Comparison of ENCODE assay signal across 23 cellular contexts in genomic region chr6:155444120-155444917, GRCh38. TPM values are rescaled to one million over a fixed set of nuclear protein-coding genes. Genes with fewer than 3 reads are reported as not detected.
DNase-seq lines count a peak whose midpoint lies in the region; ATAC-seq, FAIRE-seq and TF ChIP-seq lines count a peak whose summit lies in the region.
"Had no signal": no experiment of that assay in that cellular context is flagged by ENCODE, and none has a peak within 500 bp of the region (broad histone marks: within the 10 kb centered on the region; RNA-seq: fewer than 3 reads in every experiment).

No MANE protein-coding gene starts in this region.

- 82% methylated on average over 9 of the region's 9 CpGs for WGBS in GM12878 (ENCODE audit: insufficient coverage, insufficient replicate concordance, low lambda C conversion rate, missing lambda C conversion rate)

- ATAC-seq in GM12878, result no peak
- peak; percentile 34 for ATAC-seq in stimulated activated naive CD8-positive, alpha-beta T cell treated with anti-CD3 and anti-CD28 coated beads, Interleukin-15, amount 100 ng/mL, for 72 hours
- ATAC-seq in naive thymus-derived CD4-positive, alpha-beta T cell, result no peak
- no peak for ATAC-seq in HG03439 (IDR thresholded peaks at IDR 0.05; ENCODE audit: unreplicated experiment)

- peaks cover 18% of the 10 kb centered on the region for H3K4me1 Mint-ChIP-seq in activated CD4-positive, alpha-beta T cell treated with anti-CD3 and anti-CD28 coated beads, Interleukin-2, amount 10 ng/mL, durations not matched to agents 24 days and 14 days
- peaks cover 28% of the 10 kb centered on the region for H3K4me1 Mint-ChIP-seq in stimulated activated naive CD8-positive, alpha-beta T cell treated with anti-CD3 and anti-CD28 coated beads, Interleukin-15, amount 100 ng/mL, for 72 hours
- H3K4me1 Mint-ChIP-seq in naive thymus-derived CD4-positive, alpha-beta T cell, result peaks cover 0 to 16% (median 7%) of the 10 kb centered on the region in 7 donors

- no peak overlapping the region for H3K9ac ChIP-seq in GM12878 (ENCODE audit: control insufficient read depth, insufficient read depth, low read length)

- no peaks in the 10 kb centered on the region for H3K27me3 Mint-ChIP-seq in activated CD4-positive, alpha-beta T cell treated with anti-CD3 and anti-CD28 coated beads, Interleukin-2, amount 10 ng/mL, durations not matched to agents 24 days and 14 days
- peaks cover 6% of the 10 kb centered on the region for H3K27me3 Mint-ChIP-seq in stimulated activated naive CD8-positive, alpha-beta T cell treated with anti-CD3 and anti-CD28 coated beads, Interleukin-15, amount 100 ng/mL, for 72 hours
- peaks cover 0 to 4% (median 0%) of the 10 kb centered on the region in 5 donors for H3K27me3 Mint-ChIP-seq in naive thymus-derived CD4-positive, alpha-beta T cell

- FAIRE-seq in GM12878 (lab: Jason Lieb, UNC), result no peak
- FAIRE-seq: endothelial cell of umbilical vein, H1 had no signal

- no peaks in the 10 kb centered on the region for H3K9me2 ChIP-seq in PC-9 (ENCODE audit: insufficient read depth)

- no peaks in the 10 kb centered on the region for H3K36me3 Mint-ChIP-seq in activated CD4-positive, alpha-beta T cell treated with anti-CD3 and anti-CD28 coated beads, Interleukin-2, amount 10 ng/mL, durations not matched to agents 24 days and 14 days (ENCODE audit: low read depth)
- H3K36me3 Mint-ChIP-seq in naive thymus-derived CD4-positive, alpha-beta T cell, result no peaks in the 10 kb centered on the region
- H3K36me3 Mint-ChIP-seq: immature natural killer cell, memory B cell had no signal

- H3K4me3 ChIP-seq in PC-9 (no peak overlapping the region), GM12878 (no peak overlapping the region)
- H3K4me3 ChIP-seq in naive thymus-derived CD4-positive, alpha-beta T cell (ENCODE audit: low read length), result no peak overlapping the region
- H3K4me3 ChIP-seq: right atrium auricular region, SK-N-MC, thyroid gland had no signal

- no peak for TF ChIP-seq EP300 in GM12878 (IDR thresholded peaks at IDR 0.05; ENCODE audit: borderline replicate concordance in 1 of 2, control insufficient read depth in 1 of 2, low read depth in 2 of 2, low read length in 2 of 2)

- RAD21 ChIA-PET in GM12878 (lab: Charles Lee; ENCODE audit: unreplicated experiment), result no interaction called here

- no peaks in the 10 kb centered on the region for H3F3A ChIP-seq in PC-9 (ENCODE audit: insufficient read depth, low read depth)

- in situ Hi-C loops in GM12878 (cut with MboI), result no loop called here

- H2AFZ ChIP-seq in PC-9 (peak overlapping the region; percentile 44; the same call in 1 of the 2 replicates), GM12878 (ENCODE audit: control insufficient read depth, low read depth, low read length) (no peak overlapping the region)

- H3K79me2 ChIP-seq in PC-9 (ENCODE audit: low read depth), result no peaks in the 10 kb centered on the region
- H3K79me2 ChIP-seq in GM12878 (ENCODE audit: control insufficient read depth, insufficient read depth, low read length), result no peaks in the 10 kb centered on the region

- intact Hi-C loops in activated CD4-positive, alpha-beta T cell treated with anti-CD3 and anti-CD28 coated beads, Interleukin-2, amount 10 ng/mL, durations not matched to agents 24 days and 14 days (cut with micrococcal nuclease), result loop anchor here (2.0 to 5.0 kb wide), 2 partner anchors 26 to 37 kb away; no protein-coding TSS in a partner anchor
- intact Hi-C loops in PC-9 (cut with micrococcal nuclease; ENCODE audit: unreplicated experiment) (no loop called here), GM12878 (cut with micrococcal nuclease; ENCODE audit: unreplicated experiment) (no loop called here)
- intact Hi-C loops in naive thymus-derived CD4-positive, alpha-beta T cell (cut with micrococcal nuclease), result loop anchor here in 1 of 2 donors (2.0 kb wide), 1 partner anchor 26 kb away; no protein-coding TSS in a partner anchor

- BruUV-seq in PC-9 (replicated peaks; lab: Mats Ljungman, UMichigan) (no TSS peak), GM12878 (replicated peaks; lab: Mats Ljungman, UMichigan) (no TSS peak)

- TF ChIP-seq CTCF in PC-9 (conservative IDR thresholded peaks at IDR 0.05) (no peak), GM12878 (IDR thresholded peaks at IDR 0.05 in 2 of 3, conservative IDR thresholded peaks at IDR 0.05 in 1 of 3; ENCODE audit: control insufficient read depth in 2 of 3, extremely low read depth in 1 of 3, insufficient read depth in 1 of 3, low read depth in 3 of 3, low read length in 3 of 3) (no peak)

- H4K20me1 ChIP-seq in PC-9 (ENCODE audit: insufficient read depth), result no peaks in the 10 kb centered on the region
- no peaks in the 10 kb centered on the region for H4K20me1 ChIP-seq in GM12878 (ENCODE audit: control insufficient read depth, insufficient read depth)

- peak overlapping the region; percentile 5 for H3K27ac Mint-ChIP-seq in activated CD4-positive, alpha-beta T cell treated with anti-CD3 and anti-CD28 coated beads, Interleukin-2, amount 10 ng/mL, durations not matched to agents 24 days and 14 days
- peak overlapping the region; percentile 13 to 70 for H3K27ac Mint-ChIP-seq in stimulated activated naive CD8-positive, alpha-beta T cell treated with anti-CD3 and anti-CD28 coated beads, Interleukin-15, amount 100 ng/mL, for 72 hours
- no peak overlapping the region for H3K27ac Mint-ChIP-seq in naive thymus-derived CD4-positive, alpha-beta T cell
- H3K27ac Mint-ChIP-seq: activated T-helper 17 cell treated with anti-CD3 and anti-CD28 coated beads, Interleukin-2, amount 50 U/mL, for 72 hours; memory B cell had no signal

- no peak for TF ChIP-seq RAD21 in GM12878 (IDR thresholded peaks at IDR 0.05; ENCODE audit: insufficient read depth, low read depth, low read length)

- CTCF ChIA-PET in PC-9 (lab: Charles Lee), result no interaction called here
- CTCF ChIA-PET in GM12878 (lab: Yijun Ruan, JAX), result no interaction called here
- CTCF ChIA-PET in naive thymus-derived CD4-positive, alpha-beta T cell (lab: Charles Lee), result interaction anchor here (0.6 kb wide), 1 partner anchor 150 kb away, joined by 3 read pairs; no protein-coding TSS in a partner anchor

- H3K36me3 ChIP-seq in PC-9 (ENCODE audit: low read depth) (no peaks in the 10 kb centered on the region), GM12878 (ENCODE audit: control insufficient read depth in 2 of 2, insufficient read depth in 2 of 2, low read length in 1 of 2) (no peaks in the 10 kb centered on the region)
- no peaks in the 10 kb centered on the region for H3K36me3 ChIP-seq in naive thymus-derived CD4-positive, alpha-beta T cell (ENCODE audit: control insufficient read depth in 2 of 3, insufficient read depth in 3 of 3, low read length in 3 of 3)
- H3K36me3 ChIP-seq: right atrium auricular region, thyroid gland had no signal

- SMC1A ChIA-PET in GM12878 (lab: Charles Lee; ENCODE audit: uncharacterized antibody, unreplicated experiment), result no interaction called here

- H3K9me3 ChIP-seq in PC-9 (ENCODE audit: insufficient read depth, low read depth) (no peaks in the 10 kb centered on the region), GM12878 (replicated peaks; ENCODE audit: control insufficient read depth, insufficient read depth, low read length) (no peaks in the 10 kb centered on the region)
- H3K9me3 ChIP-seq in naive thymus-derived CD4-positive, alpha-beta T cell (ENCODE audit: control insufficient read depth in 2 of 3, low read length in 3 of 3), result no peaks in the 10 kb centered on the region
- H3K9me3 ChIP-seq: right atrium auricular region, thyroid gland had no signal

- no peaks in the 10 kb centered on the region for H3K9me3 Mint-ChIP-seq in activated CD4-positive, alpha-beta T cell treated with anti-CD3 and anti-CD28 coated beads, Interleukin-2, amount 10 ng/mL, durations not matched to agents 24 days and 14 days
- H3K9me3 Mint-ChIP-seq in stimulated activated naive CD8-positive, alpha-beta T cell treated with anti-CD3 and anti-CD28 coated beads, Interleukin-15, amount 100 ng/mL, for 72 hours, result no peaks in the 10 kb centered on the region
- H3K9me3 Mint-ChIP-seq in naive thymus-derived CD4-positive, alpha-beta T cell, result no peaks in the 10 kb centered on the region
- H3K9me3 Mint-ChIP-seq: activated T-helper 17 cell treated with anti-CD3 and anti-CD28 coated beads, Interleukin-2, amount 50 U/mL, for 72 hours; immature natural killer cell; memory B cell; neural crest cell had no signal

- H3K4me3 Mint-ChIP-seq in activated CD4-positive, alpha-beta T cell treated with anti-CD3 and anti-CD28 coated beads, Interleukin-2, amount 10 ng/mL, durations not matched to agents 24 days and 14 days, result no peak overlapping the region
- H3K4me3 Mint-ChIP-seq in stimulated activated naive CD8-positive, alpha-beta T cell treated with anti-CD3 and anti-CD28 coated beads, Interleukin-15, amount 100 ng/mL, for 72 hours, result peak overlapping the region; percentile 5 to 19
- H3K4me3 Mint-ChIP-seq in naive thymus-derived CD4-positive, alpha-beta T cell, result no peak overlapping the region
- H3K4me3 Mint-ChIP-seq: activated T-helper 17 cell treated with anti-CD3 and anti-CD28 coated beads, Interleukin-2, amount 50 U/mL, for 72 hours; memory B cell; neural crest cell had no signal

- DNase-seq in activated CD4-positive, alpha-beta T cell treated with anti-CD3 and anti-CD28 coated beads, Interleukin-2, amount 10 ng/mL, durations not matched to agents 24 days and 14 days, result no peak
- no peak for DNase-seq in activated CD4-positive, alpha-beta T cell treated with anti-CD3 and anti-CD28 coated beads, Interleukin-2, amount 50 U/mL, for 1 hour
- DNase-seq in PC-9, result peak; percentile 6 to 64
- no peak for DNase-seq in GM12878 (ENCODE audit: low read depth, low spot score)
- no peak for DNase-seq in stimulated activated naive CD8-positive, alpha-beta T cell treated with anti-CD3 and anti-CD28 coated beads, Interleukin-15, amount 100 ng/mL, for 72 hours
- no peak for DNase-seq in superior temporal gyrus (ENCODE audit: extremely low spot score)
- no peak for DNase-seq in naive thymus-derived CD4-positive, alpha-beta T cell
- DNase-seq: activated CD8-positive, alpha-beta memory T cell treated with anti-CD3 and anti-CD28 coated beads for 24 hours; amygdala; glutamatergic neuron; immature natural killer cell; NCI-H1105; NCI-H2227 treated with DMSO at 0.1 percent for 48 hours; stimulated activated CD4-positive, alpha-beta T cell treated with anti-CD3 and anti-CD28 coated beads, Interleukin-2, amount 100 ng/mL, for 48 hours; thyroid gland had no signal

- H3K27ac ChIP-seq in PC-9 (peak overlapping the region; percentile 88), GM12878 (ENCODE audit: control insufficient read depth, insufficient read depth) (no peak overlapping the region)
- no peak overlapping the region for H3K27ac ChIP-seq in naive thymus-derived CD4-positive, alpha-beta T cell (ENCODE audit: low read depth, low read length)
- H3K27ac ChIP-seq: right atrium auricular region, SK-N-MC, thyroid gland had no signal

- POLR2A ChIA-PET in PC-9 (lab: Charles Lee; ENCODE audit: unreplicated experiment), result no interaction called here
- POLR2A ChIA-PET in GM12878 (lab: Charles Lee), result no interaction called here
- POLR2A ChIA-PET in naive thymus-derived CD4-positive, alpha-beta T cell (lab: Charles Lee), result no interaction called here

- no peaks in the 10 kb centered on the region for H3K27me3 ChIP-seq in PC-9 (ENCODE audit: insufficient read depth, low read depth)
- no peaks in the 10 kb centered on the region for H3K27me3 ChIP-seq in GM12878 (replicated peaks in 1 of 2; ENCODE audit: control insufficient read depth in 2 of 2, insufficient read depth in 2 of 2, low read length in 1 of 2)
- H3K27me3 ChIP-seq in naive thymus-derived CD4-positive, alpha-beta T cell (ENCODE audit: control insufficient read depth in 2 of 2, insufficient read depth in 2 of 2, low read length in 2 of 2), result no peaks in the 10 kb centered on the region
- H3K27me3 ChIP-seq: right atrium auricular region, thyroid gland had no signal

- TF ChIP-seq POLR2A in GM12878 (IDR thresholded peaks at IDR 0.05; ENCODE audit: low read depth, low read length), result no peak

- peak overlapping the region; percentile 38; the same call in 1 of the 2 replicates for H3K4me2 ChIP-seq in PC-9
- no peak overlapping the region for H3K4me2 ChIP-seq in GM12878 (ENCODE audit: control insufficient read depth, insufficient read depth)

- H3K4me1 ChIP-seq in PC-9 (replicated peaks; ENCODE audit: insufficient read depth) (peaks cover 18% of the 10 kb centered on the region), GM12878 (ENCODE audit: control insufficient read depth, insufficient read depth, low read length) (peaks cover 5% of the 10 kb centered on the region)
- H3K4me1 ChIP-seq in naive thymus-derived CD4-positive, alpha-beta T cell (ENCODE audit: control insufficient read depth in 2 of 2, insufficient read depth in 2 of 2, low read length in 2 of 2), result no peaks in the 10 kb centered on the region
- H3K4me1 ChIP-seq: thyroid gland had no signal

RNA-seq across cellular contexts. Expression of gene NOX3, which starts 11.3 kb away (rescaled TPM):
- not detected in 2 replicates for total RNA-seq in activated CD4-positive, alpha-beta T cell treated with anti-CD3 and anti-CD28 coated beads, Interleukin-2, amount 10 ng/mL, durations not matched to agents 24 days and 14 days
- total RNA-seq in PC-9 (2021) (not detected in 2 replicates), GM12878 (2014; rRNA removed) (not detected in 2 replicates), GM12878 (2014; rRNA removed; fragmentation: Illumina TruSeq; extraction: Trizol) (not detected in 2 replicates), GM12878 (2021) (not detected in 2 replicates)
- total RNA-seq in GM12878 (2013; cell fraction: nucleolus; rRNA removed), result not detected in 2 replicates
- not detected for polyA plus RNA-seq in GM12878 (2011; ENCODE audit: low read depth)
- polyA plus RNA-seq in GM12878 (2011; rRNA removed) (not detected in 2 replicates), GM12878 (2014; fragmentation: Illumina TruSeq; extraction: Trizol) (not detected in 2 replicates), GM12878 (2014; fragmentation: Nextera tagmentation; extraction: Ambion mirVana) (not detected), GM12878 (2014; rRNA removed) (not detected in 2 replicates), GM12878 (2016; fragmentation: Nextera tagmentation; extraction: Ambion mirVana) (not detected)
- polyA plus RNA-seq in GM12878 (2011; cell fraction: cytosol; rRNA removed), result not detected in 2 replicates
- not detected in 2 replicates for polyA plus RNA-seq in GM12878 (2011; cell fraction: nucleus; rRNA removed)
- polyA plus RNA-seq in GM12878 (2012), result 0.07 TPM in 1 of 2 replicates, not detected in the other
- polyA minus RNA-seq in GM12878 (2011; rRNA and poly(A)+ RNA removed), result not detected in 2 replicates
- not detected in 2 replicates for polyA minus RNA-seq in GM12878 (2011; cell fraction: cytosol; rRNA and poly(A)+ RNA removed)
- not detected in 2 replicates for polyA minus RNA-seq in GM12878 (2011; cell fraction: nucleus; rRNA and poly(A)+ RNA removed)
- total RNA-seq in naive thymus-derived CD4-positive, alpha-beta T cell, result not detected
- not detected for polyA plus RNA-seq in naive thymus-derived CD4-positive, alpha-beta T cell
- total RNA-seq: activated T-helper 17 cell treated with anti-CD3 and anti-CD28 coated beads, Interleukin-2, amount 50 U/mL, for 72 hours; endothelial cell of umbilical vein; H1; neural crest cell; right atrium auricular region; thyroid gland had no signal
- polyA plus RNA-seq: endothelial cell of umbilical vein, H1, immature natural killer cell had no signal

Comparison
In these comparisons a context has a peak if more than half of its experiments do, and no peak if none do; other contexts are left out.
1. DNase-seq: peak in PC-9 (2 of 2); none in activated CD4-positive, alpha-beta T cell treated with anti-CD3 and anti-CD28 coated beads, Interleukin-2, amount 10 ng/mL, durations not matched to agents 24 days and 14 days (single experiment), activated CD4-positive, alpha-beta T cell treated with anti-CD3 and anti-CD28 coated beads, Interleukin-2, amount 50 U/mL, for 1 hour (single experiment), GM12878 (single experiment), stimulated activated naive CD8-positive, alpha-beta T cell treated with anti-CD3 and anti-CD28 coated beads, Interleukin-15, amount 100 ng/mL, for 72 hours (0 of 2), superior temporal gyrus (single experiment) and naive thymus-derived CD4-positive, alpha-beta T cell (0 of 9).
2. H3K27ac Mint-ChIP-seq: peak in activated CD4-positive, alpha-beta T cell treated with anti-CD3 and anti-CD28 coated beads, Interleukin-2, amount 10 ng/mL, durations not matched to agents 24 days and 14 days (single experiment) and stimulated activated naive CD8-positive, alpha-beta T cell treated with anti-CD3 and anti-CD28 coated beads, Interleukin-15, amount 100 ng/mL, for 72 hours (2 of 2); none in naive thymus-derived CD4-positive, alpha-beta T cell (0 of 9).
3. H3K4me3 Mint-ChIP-seq: peak in stimulated activated naive CD8-positive, alpha-beta T cell treated with anti-CD3 and anti-CD28 coated beads, Interleukin-15, amount 100 ng/mL, for 72 hours (2 of 2); none in activated CD4-positive, alpha-beta T cell treated with anti-CD3 and anti-CD28 coated beads, Interleukin-2, amount 10 ng/mL, durations not matched to agents 24 days and 14 days (single experiment) and naive thymus-derived CD4-positive, alpha-beta T cell (0 of 10).